Comparison of ENCODE assay signal across 19 cellular contexts in genomic region chr12:100295764-100296555, GRCh38. TPM values are rescaled to one million over a fixed set of nuclear protein-coding genes. Genes with fewer than 3 reads are reported as not detected.
DNase-seq lines count a peak whose midpoint lies in the region; ATAC-seq and TF ChIP-seq lines count a peak whose summit lies in the region.
"Had no signal": no experiment of that assay in that cellular context is flagged by ENCODE, and none has a peak within 500 bp of the region (broad histone marks: within the 10 kb centered on the region; RNA-seq: fewer than 3 reads in every experiment).

No MANE protein-coding gene starts in this region.

- H3K4me3 Mint-ChIP-seq in MCF 10A (ENCODE audit: unreplicated experiment), result no peak overlapping the region
- H3K4me3 Mint-ChIP-seq: activated CD4-positive, alpha-beta T cell treated with anti-CD3 and anti-CD28 coated beads, Interleukin-2, amount 10 ng/mL, durations not matched to agents 24 days and 14 days; stimulated activated naive CD8-positive, alpha-beta T cell treated with anti-CD3 and anti-CD28 coated beads, Interleukin-15, amount 100 ng/mL, for 72 hours had no signal

- intact Hi-C loops in MCF 10A (cut with micrococcal nuclease), result no loop called here
- intact Hi-C loops in breast epithelium (cut with DNase I; ENCODE audit: low total_unique reads), result no loop called here

- in situ Hi-C loops in ACHN (cut with HindIII; ENCODE audit: low pct_ligation_motif_present, low pct_unique_long_range_greater_than_20kb, low sequenced_read_pairs), result no loop called here

- peaks cover 6% of the 10 kb centered on the region for H3K9me3 Mint-ChIP-seq in MCF 10A (ENCODE audit: unreplicated experiment)

- DNase-seq in MCF 10A (ENCODE audit: unreplicated experiment), result no peak
- DNase-seq in breast epithelium (ENCODE audit: low spot score in 2 of 2), result no peak
- peak; percentile 14 for DNase-seq in adipocyte (ENCODE audit: low read depth)
- DNase-seq in fibroblast of pulmonary artery (ENCODE audit: low read depth), result peak; percentile 7
- DNase-seq in SW 1271 (lab: John Stamatoyannopoulos, UW), result no peak
- DNase-seq in iPS-NIHi7 (ENCODE audit: extremely low spot score), result no peak
- no peak for DNase-seq in ACHN
- DNase-seq: activated CD4-positive, alpha-beta T cell treated with anti-CD3 and anti-CD28 coated beads, Interleukin-2, amount 10 ng/mL, durations not matched to agents 24 days and 14 days; activated T-cell treated with anti-CD3 and anti-CD28 coated beads, Interleukin-2, amount 50 U/mL, for 48 hours; effector CD4-positive, alpha-beta T cell; Karpas-422; NCI-H1694 treated with DMSO at 0.1 percent for 48 hours; NCI-H748 treated with DMSO at 0.1 percent for 48 hours; ovary; stimulated activated naive CD8-positive, alpha-beta T cell treated with anti-CD3 and anti-CD28 coated beads, Interleukin-15, amount 100 ng/mL, for 72 hours had no signal

- TF ChIP-seq CTCF in MCF 10A (IDR thresholded peaks at IDR 0.05; ENCODE audit: unreplicated experiment) (no peak), breast epithelium (IDR thresholded peaks at IDR 0.05) (no peak), fibroblast of pulmonary artery (IDR thresholded peaks at IDR 0.05; ENCODE audit: low read length, missing control alignments) (no peak)

- BruUV-seq in MCF 10A (replicated peaks; lab: Mats Ljungman, UMichigan), result no TSS peak

- H3K4me3 ChIP-seq in breast epithelium (no peak overlapping the region), adipocyte (ENCODE audit: low read length) (no peak overlapping the region), fibroblast of pulmonary artery (replicated peaks; ENCODE audit: low read depth, low read length) (no peak overlapping the region)
- H3K4me3 ChIP-seq: ascending aorta, gastroesophageal sphincter, ovary, vagina had no signal

- POLR2A ChIA-PET in MCF 10A (lab: Yijun Ruan, JAX), result no interaction called here

- no peak overlapping the region for H3K27ac ChIP-seq in breast epithelium
- H3K27ac ChIP-seq: ascending aorta, gastroesophageal sphincter, ovary, vagina had no signal

- peak overlapping the region; percentile 8 for H3K27ac Mint-ChIP-seq in MCF 10A (ENCODE audit: low read depth, unreplicated experiment)
- H3K27ac Mint-ChIP-seq: activated CD4-positive, alpha-beta T cell treated with anti-CD3 and anti-CD28 coated beads, Interleukin-2, amount 10 ng/mL, durations not matched to agents 24 days and 14 days; stimulated activated naive CD8-positive, alpha-beta T cell treated with anti-CD3 and anti-CD28 coated beads, Interleukin-15, amount 100 ng/mL, for 72 hours had no signal

- H3K9ac ChIP-seq in adipocyte (ENCODE audit: low read length), result no peak overlapping the region

- H3K36me3 ChIP-seq in breast epithelium, result no peaks in the 10 kb centered on the region
- peaks cover 41% of the 10 kb centered on the region for H3K36me3 ChIP-seq in adipocyte (ENCODE audit: control insufficient read depth, insufficient read depth, low read length, severe bottlenecking)
- H3K36me3 ChIP-seq: ovary had no signal

- H3K27me3 Mint-ChIP-seq in MCF 10A (ENCODE audit: insufficient read depth, unreplicated experiment), result no peaks in the 10 kb centered on the region
- H3K27me3 Mint-ChIP-seq: activated CD4-positive, alpha-beta T cell treated with anti-CD3 and anti-CD28 coated beads, Interleukin-2, amount 10 ng/mL, durations not matched to agents 24 days and 14 days; stimulated activated naive CD8-positive, alpha-beta T cell treated with anti-CD3 and anti-CD28 coated beads, Interleukin-15, amount 100 ng/mL, for 72 hours had no signal

- H3K36me3 Mint-ChIP-seq in MCF 10A (ENCODE audit: insufficient read depth, unreplicated experiment), result peaks cover 29% of the 10 kb centered on the region

- no peaks in the 10 kb centered on the region for H3K9me3 ChIP-seq in breast epithelium
- H3K9me3 ChIP-seq in adipocyte (ENCODE audit: control insufficient read depth, low read length), result no peaks in the 10 kb centered on the region
- H3K9me3 ChIP-seq: ascending aorta, gastroesophageal sphincter, ovary, vagina had no signal

- TF ChIP-seq POLR2A in breast epithelium (IDR thresholded peaks at IDR 0.05), result no peak

- CTCF ChIA-PET in MCF 10A (lab: Yijun Ruan, JAX), result no interaction called here

- peaks cover 9% of the 10 kb centered on the region for H3K4me1 Mint-ChIP-seq in MCF 10A (ENCODE audit: insufficient read depth, unreplicated experiment)
- H3K4me1 Mint-ChIP-seq: activated CD4-positive, alpha-beta T cell treated with anti-CD3 and anti-CD28 coated beads, Interleukin-2, amount 10 ng/mL, durations not matched to agents 24 days and 14 days; stimulated activated naive CD8-positive, alpha-beta T cell treated with anti-CD3 and anti-CD28 coated beads, Interleukin-15, amount 100 ng/mL, for 72 hours had no signal

- H3K27me3 ChIP-seq in breast epithelium (no peaks in the 10 kb centered on the region), adipocyte (replicated peaks; ENCODE audit: control insufficient read depth, insufficient read depth, low read length) (no peaks in the 10 kb centered on the region)
- H3K27me3 ChIP-seq: ascending aorta, gastroesophageal sphincter, ovary, vagina had no signal

- H3K4me1 ChIP-seq in breast epithelium, result no peaks in the 10 kb centered on the region
- H3K4me1 ChIP-seq in adipocyte (ENCODE audit: control insufficient read depth, insufficient read depth, low read length), result no peaks in the 10 kb centered on the region
- H3K4me1 ChIP-seq: ascending aorta, gastroesophageal sphincter, vagina had no signal

- no peak for ATAC-seq in HG02885 (IDR thresholded peaks at IDR 0.05; ENCODE audit: poor library complexity, unreplicated experiment)
- ATAC-seq: gastroesophageal sphincter; stimulated activated naive CD8-positive, alpha-beta T cell treated with anti-CD3 and anti-CD28 coated beads, Interleukin-15, amount 100 ng/mL, for 72 hours had no signal

RNA-seq across cellular contexts. Expression of gene SCYL2, which starts 29.0 kb away (rescaled TPM):
- total RNA-seq in MCF 10A (2022) (47.5 and 52.8 TPM in 2 replicates), breast epithelium (10 to 100 TPM; 39.4 to 92.2 (median 53.7) TPM)

RNA-seq across cellular contexts. Expression of gene DEPDC4, which starts 29.1 kb away (rescaled TPM):
- total RNA-seq in MCF 10A (2022), result 0.52 and 1.4 TPM in 2 replicates
- total RNA-seq in breast epithelium, result 1 to 10 TPM; 1.3 to 2.3 (median 2.0) TPM
- total RNA-seq: ascending aorta, vagina had no signal

Comparison
In these comparisons a context has a peak if more than half of its experiments do, and no peak if none do; other contexts are left out.
1. DNase-seq: peak in adipocyte (single experiment) and fibroblast of pulmonary artery (single experiment); none in MCF 10A (single experiment), breast epithelium (0 of 2), SW 1271 (0 of 2), iPS-NIHi7 (single experiment) and ACHN (single experiment).